In genomic region chr2:74779587-74780135, GRCh38 we compare ENCODE assay signal across 18 cellular contexts. TPM values are rescaled to one million over a fixed set of nuclear protein-coding genes. Genes with fewer than 3 reads are reported as not detected.
DNase-seq lines count a peak whose midpoint lies in the region; ATAC-seq and TF ChIP-seq lines count a peak whose summit lies in the region.
"Had no signal": no experiment of that assay in that cellular context is flagged by ENCODE, and none has a peak within 500 bp of the region (broad histone marks: within the 10 kb centered on the region; RNA-seq: fewer than 3 reads in every experiment).

No MANE protein-coding gene starts in this region.

- H3K9me3 ChIP-seq in left lung (no peaks in the 10 kb centered on the region), thyroid gland (no peaks in the 10 kb centered on the region)
- H3K9me3 ChIP-seq in CD4-positive, alpha-beta T cell (ENCODE audit: control insufficient read depth, low read length), result no peaks in the 10 kb centered on the region

- H3K4me3 Mint-ChIP-seq in CD4-positive, alpha-beta T cell, result no peak overlapping the region

- no peak for TF ChIP-seq POLR2A in thyroid gland (IDR thresholded peaks at IDR 0.05)

- H3K36me3 ChIP-seq in left lung (no peaks in the 10 kb centered on the region), thyroid gland (no peaks in the 10 kb centered on the region)

- TF ChIP-seq CTCF in left lung (IDR thresholded peaks at IDR 0.05) (no peak), thyroid gland (IDR thresholded peaks at IDR 0.05) (no peak)
- no peak for TF ChIP-seq CTCF in CD4-positive, alpha-beta T cell (IDR thresholded peaks at IDR 0.05)

- no peaks in the 10 kb centered on the region for H3K9me3 Mint-ChIP-seq in CD4-positive, alpha-beta T cell

- intact Hi-C loops in left lung (cut with DNase I), result no loop called here
- intact Hi-C loops in thyroid gland (cut with DNase I), result no loop called here
- intact Hi-C loops in CD4-positive, alpha-beta T cell (cut with DNase I, micrococcal nuclease), result no loop called here

- no peak overlapping the region for H3K4me3 ChIP-seq in left lung
- H3K4me3 ChIP-seq in thyroid gland (replicated peaks in 1 of 3), result no peak overlapping the region

- no peaks in the 10 kb centered on the region for H3K36me3 Mint-ChIP-seq in CD4-positive, alpha-beta T cell (ENCODE audit: low read depth)

- H3K27me3 Mint-ChIP-seq in CD4-positive, alpha-beta T cell, result no peaks in the 10 kb centered on the region

- CTCF ChIA-PET in CD4-positive, alpha-beta T cell (lab: Charles Lee), result no interaction called here

- H3K27ac ChIP-seq in left lung (no peak overlapping the region), thyroid gland (peak overlapping the region in 2 of 3 donors; percentile 26 to 75)
- H3K27ac ChIP-seq in CD4-positive, alpha-beta T cell (ENCODE audit: low read depth, low read length), result no peak overlapping the region
- H3K27ac ChIP-seq: RWPE1 had no signal

- POLR2A ChIA-PET in CD4-positive, alpha-beta T cell (lab: Charles Lee), result no interaction called here

- no peaks in the 10 kb centered on the region for H3K4me1 ChIP-seq in left lung
- H3K4me1 ChIP-seq in thyroid gland, result peaks cover 0 to 24% of the 10 kb centered on the region in 2 donors

- ATAC-seq in left lung (peak; percentile 83), HG03159 (IDR thresholded peaks at IDR 0.05; ENCODE audit: unreplicated experiment) (no peak)
- no peak for ATAC-seq in CD4-positive, alpha-beta T cell (ENCODE audit: poor library complexity)

- no peak overlapping the region for H3K27ac Mint-ChIP-seq in CD4-positive, alpha-beta T cell

- H3K27me3 ChIP-seq in left lung (no peaks in the 10 kb centered on the region), thyroid gland (no peaks in the 10 kb centered on the region)
- H3K27me3 ChIP-seq in CD4-positive, alpha-beta T cell (ENCODE audit: control insufficient read depth, insufficient read depth, low read length), result no peaks in the 10 kb centered on the region

- WGBS in thyroid gland, 2 donors, result 48 to 51% methylated on average over 4 of the region's 4 CpGs

- H3K4me1 Mint-ChIP-seq in CD4-positive, alpha-beta T cell (ENCODE audit: low read depth), result no peaks in the 10 kb centered on the region

- DNase-seq in NCI-H748 (lab: John Stamatoyannopoulos, UW; ENCODE audit: unreplicated experiment) (peak; percentile 81), NCI-H748 treated with DMSO at 0.1 percent for 48 hours (lab: John Stamatoyannopoulos, UW) (no peak), NCI-H774 (lab: John Stamatoyannopoulos, UW) (peak; percentile 56), left lung (peak in 1 of 2 donors; percentile 45), thyroid gland (peak; percentile 80 to 84)
- DNase-seq in stimulated activated CD4-positive, alpha-beta T cell treated with anti-CD3 and anti-CD28 coated beads, Interleukin-2, amount 100 ng/mL, for 48 hours, result no peak
- no peak for DNase-seq in CD4-positive, alpha-beta T cell
- DNase-seq: C1 segment of cervical spinal cord, DMS 273 treated with DMSO at 0.1 percent for 48 hours, GOT3, KG1, MV-4-11, NCI-H187 treated with DMSO at 0.1 percent for 48 hours, NCI-H2171 treated with DMSO at 0.1 percent for 48 hours, NCI-H446, T-helper 1 cell had no signal

RNA-seq across cellular contexts. Expression of gene HK2, which starts 54.3 kb away (rescaled TPM):
- total RNA-seq in left lung (10 to 100 TPM; 47.4 to 55.6 TPM), thyroid gland (10 to 100 TPM in 3 of 4 donors, 1 to 10 TPM in 1; 6.7 to 47.8 (median 26.9) TPM)
- total RNA-seq in CD4-positive, alpha-beta T cell, result 1 to 10 TPM; 7.7 to 8.9 TPM

Comparison
In these comparisons a context has a peak if more than half of its experiments do, and no peak if none do; other contexts are left out.
1. DNase-seq: peak in NCI-H748 (single experiment), NCI-H774 (single experiment) and thyroid gland (2 of 2); none in NCI-H748 treated with DMSO at 0.1 percent for 48 hours (single experiment), stimulated activated CD4-positive, alpha-beta T cell treated with anti-CD3 and anti-CD28 coated beads, Interleukin-2, amount 100 ng/mL, for 48 hours (0 of 2) and CD4-positive, alpha-beta T cell (0 of 10).
2. H3K27ac ChIP-seq: peak in thyroid gland (2 of 3); none in left lung (0 of 2) and CD4-positive, alpha-beta T cell (single experiment).